16 cellular contexts compared by ENCODE assay signal in the genomic region with DNA sequence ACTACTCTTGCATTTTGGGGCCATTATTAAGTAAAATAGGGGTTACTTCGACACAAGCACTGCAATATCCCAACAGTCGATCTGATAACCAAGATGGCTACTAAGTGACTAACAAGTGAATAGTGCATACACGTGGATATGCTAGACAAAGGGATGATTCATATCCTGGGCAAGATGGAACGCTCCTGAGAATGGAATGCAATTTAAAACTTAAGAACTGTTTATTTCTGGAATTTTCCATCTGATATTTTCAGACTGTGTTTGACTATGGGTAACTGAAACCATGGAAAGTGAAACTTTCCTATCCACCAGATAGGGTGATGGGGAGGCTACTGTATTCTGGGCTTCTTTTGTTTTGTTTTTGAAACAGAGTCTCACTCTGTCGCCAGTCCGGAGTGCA.
A peak's percentile ranks its signal among the peaks of the same experiment; 100 is the strongest.
DNase-seq lines count a peak whose midpoint lies in the region; ATAC-seq, FAIRE-seq and TF ChIP-seq lines count a peak whose summit lies in the region.
"Had no signal": no experiment of that assay in that cellular context is flagged by ENCODE, and none has a peak within 500 bp of the region (broad histone marks: within the 10 kb centered on the region; RNA-seq: fewer than 3 reads in every experiment).

No MANE protein-coding gene starts in this region.

- H3K9me3 ChIP-seq in PC-9 (ENCODE audit: insufficient read depth, low read depth) (0 out of 2 replicates have a peak, but pooled peaks cover 3% of the 10 kb centered on the region), endothelial cell of umbilical vein (replicated peaks; ENCODE audit: control insufficient read depth, insufficient read depth, low read length) (no peaks in the 10 kb centered on the region), ovary (no peaks in the 10 kb centered on the region)
- H3K9me3 ChIP-seq: HAP-1, right lobe of liver had no signal

- in situ Hi-C loops in Caki2 (cut with HindIII; ENCODE audit: low pct_unique_long_range_greater_than_20kb, low sequenced_read_pairs) = no loop called here

- H3K27me3 ChIP-seq in PC-9 (ENCODE audit: insufficient read depth, low read depth) (no peaks in the 10 kb centered on the region), endothelial cell of umbilical vein (ENCODE audit: control insufficient read depth in 2 of 2, insufficient read depth in 2 of 2, low read length in 2 of 2) (no peaks in the 10 kb centered on the region), ovary (no peaks in the 10 kb centered on the region)
- H3K27me3 ChIP-seq: right lobe of liver had no signal

- no peaks in the 10 kb centered on the region for H3K27me3 Mint-ChIP-seq in T-cell

- CTCF ChIA-PET in PC-9 (lab: Charles Lee) = no interaction called here
- CTCF ChIA-PET in endothelial cell of umbilical vein (lab: Charles Lee) = no interaction called here
- CTCF ChIA-PET in T-cell (lab: Charles Lee) = no interaction called here

- H3K9ac ChIP-seq in endothelial cell of umbilical vein (replicated peaks; ENCODE audit: extremely low read depth, insufficient read depth, low read length) = no peak overlapping the region

- H3K4me3 ChIP-seq in PC-9 (no peak overlapping the region), endothelial cell of umbilical vein (replicated peaks in 1 of 3; ENCODE audit: insufficient read depth in 1 of 3, low read depth in 1 of 3, low read length in 3 of 3) (no peak overlapping the region), ovary (no peak overlapping the region)
- H3K4me3 ChIP-seq: HAP-1, lung, right lobe of liver had no signal

- H3F3A ChIP-seq in PC-9 (ENCODE audit: insufficient read depth, low read depth) = peaks cover 7% of the 10 kb centered on the region; the same call in 1 of the 2 replicates

- BruUV-seq in PC-9 (replicated peaks; lab: Mats Ljungman, UMichigan) (no TSS peak), endothelial cell of umbilical vein (replicated peaks; lab: Mats Ljungman, UMichigan) (no TSS peak)

- peaks cover 30% of the 10 kb centered on the region for H3K36me3 Mint-ChIP-seq in T-cell

- H3K4me2 ChIP-seq in PC-9 (no peak overlapping the region), endothelial cell of umbilical vein (ENCODE audit: insufficient read depth, low read length) (no peak overlapping the region)

- H3K9me2 ChIP-seq in PC-9 (ENCODE audit: insufficient read depth) = no peaks in the 10 kb centered on the region

- WGBS in ovary, 3 donors = 73 to 83% (median 75%) methylated on average over 6 of the region's 6 CpGs

- TF ChIP-seq CTCF in PC-9 (conservative IDR thresholded peaks at IDR 0.05) = no peak
- TF ChIP-seq CTCF in endothelial cell of umbilical vein (IDR thresholded peaks at IDR 0.05; ENCODE audit: extremely low read depth in 1 of 2, insufficient read depth in 1 of 2, low read depth in 1 of 2, low read length in 2 of 2) = no peak
- TF ChIP-seq CTCF in ovary (IDR thresholded peaks at IDR 0.05) = no peak

- dilution Hi-C loops in endothelial cell of umbilical vein (cut with MboI; ENCODE audit: extremely low pct_ligation_motif_present, low sequenced_read_pairs) = no loop called here

- no peak overlapping the region for H3K4me3 Mint-ChIP-seq in T-cell

- TF ChIP-seq EP300 in ovary (IDR thresholded peaks at IDR 0.05) = no peak

- H4K20me1 ChIP-seq in PC-9 (ENCODE audit: insufficient read depth) (no peaks in the 10 kb centered on the region), endothelial cell of umbilical vein (replicated peaks; ENCODE audit: control insufficient read depth, extremely low read depth, insufficient read depth, low read length) (no peaks in the 10 kb centered on the region)

- H3K9me3 Mint-ChIP-seq in T-cell = no peaks in the 10 kb centered on the region

- H3K27ac Mint-ChIP-seq in T-cell = no peak overlapping the region

- FAIRE-seq in endothelial cell of umbilical vein (lab: Jason Lieb, UNC) = peak; percentile 69

- H3K79me2 ChIP-seq in PC-9 (ENCODE audit: low read depth) (no peaks in the 10 kb centered on the region), endothelial cell of umbilical vein (ENCODE audit: control insufficient read depth, insufficient read depth, low read length) (peaks cover 2% of the 10 kb centered on the region)

- H3K36me3 ChIP-seq in PC-9 (ENCODE audit: low read depth) (no peaks in the 10 kb centered on the region), endothelial cell of umbilical vein (ENCODE audit: control insufficient read depth in 2 of 2, extremely low read depth in 1 of 2, insufficient read depth in 2 of 2, low read length in 2 of 2) (no peaks in the 10 kb centered on the region), ovary (no peaks in the 10 kb centered on the region)

- TF ChIP-seq POLR2A in endothelial cell of umbilical vein (IDR thresholded peaks at IDR 0.05; ENCODE audit: low read depth, low read length) = no peak
- no peak for TF ChIP-seq POLR2A in ovary (IDR thresholded peaks at IDR 0.05)

- intact Hi-C loops in PC-9 (cut with micrococcal nuclease; ENCODE audit: unreplicated experiment) = no loop called here
- intact Hi-C loops in endothelial cell of umbilical vein (cut with micrococcal nuclease) = no loop called here
- intact Hi-C loops in ovary (cut with DNase I) = no loop called here

- H3K4me1 ChIP-seq in PC-9 (replicated peaks; ENCODE audit: insufficient read depth) (peaks cover 9% of the 10 kb centered on the region; the same call in 1 of the 2 replicates), endothelial cell of umbilical vein (ENCODE audit: control insufficient read depth, extremely low read depth, insufficient read depth, low read length) (no peaks in the 10 kb centered on the region), ovary (ENCODE audit: insufficient read depth) (no peaks in the 10 kb centered on the region)
- H3K4me1 ChIP-seq: HAP-1, right lobe of liver had no signal

- no peak for ATAC-seq in T-cell (replicated peaks in 1 of 4)

- peaks cover 9 to 19% (median 11%) of the 10 kb centered on the region in 3 donors for H3K4me1 Mint-ChIP-seq in T-cell

- H2AFZ ChIP-seq in PC-9 (no peak overlapping the region), endothelial cell of umbilical vein (ENCODE audit: low read depth, low read length) (no peak overlapping the region)

- DNase-seq in Caki2 (ENCODE audit: low read depth) = peak; percentile 57
- DNase-seq in PC-9 = peak in 1 of 2 experiments; percentile 81
- DNase-seq in endothelial cell of umbilical vein (ENCODE audit: low read depth, low spot score) = peak; percentile 88
- DNase-seq in myocyte (ENCODE audit: low read depth) = peak; percentile 54
- no peak for DNase-seq in ovary
- no peak for DNase-seq in NCI-H2107 (lab: John Stamatoyannopoulos, UW)
- no peak for DNase-seq in T-cell
- no peak for DNase-seq in NCI-H748 (lab: John Stamatoyannopoulos, UW; ENCODE audit: unreplicated experiment)
- DNase-seq: activated CD4-positive, CD25-positive, alpha-beta regulatory T cell treated with anti-CD3 and anti-CD28 coated beads, Interleukin-2, amount 50 U/mL, for 72 hours; activated naive CD4-positive, alpha-beta T cell; DMS 273 treated with DMSO at 0.1 percent for 48 hours; NCI-H187; right lobe of liver; RPMI8226 had no signal

- H3K9me1 ChIP-seq in endothelial cell of umbilical vein (replicated peaks; ENCODE audit: control insufficient read depth, extremely low read depth, insufficient read depth, low read length) = no peaks in the 10 kb centered on the region

- H3K27ac ChIP-seq in PC-9 = peak overlapping the region; percentile 62
- H3K27ac ChIP-seq in endothelial cell of umbilical vein (ENCODE audit: insufficient read depth, low read depth, low read length) = peak overlapping the region; percentile 74
- H3K27ac ChIP-seq in ovary = no peak overlapping the region
- H3K27ac ChIP-seq: right lobe of liver had no signal

- POLR2A ChIA-PET in PC-9 (lab: Charles Lee; ENCODE audit: unreplicated experiment) (no interaction called here), endothelial cell of umbilical vein (lab: Charles Lee) (no interaction called here), T-cell (lab: Charles Lee) (no interaction called here)

TF ChIP-seq in endothelial cell of umbilical vein, 7 proteins besides CTCF, POLR2A, EP300 and RAD21:
- TF ChIP-seq EZH2 (IDR thresholded peaks at IDR 0.05; ENCODE audit: borderline replicate concordance, low read depth, low read length, severe bottlenecking) (no peak), MYC (IDR thresholded peaks at IDR 0.05; ENCODE audit: low read depth, low read length) (peak; percentile 88), FOS (IDR thresholded peaks at IDR 0.05; ENCODE audit: borderline replicate concordance, insufficient read depth, low read length) (peak; percentile 83), POLR2AphosphoS5 (IDR thresholded peaks at IDR 0.05; ENCODE audit: insufficient read depth, low read depth, low read length) (peak; percentile 52), GATA2 (IDR thresholded peaks at IDR 0.05; ENCODE audit: insufficient read depth, insufficient read length, low read depth, low read length) (peak; percentile 24), JUN (IDR thresholded peaks at IDR 0.05; ENCODE audit: borderline replicate concordance, insufficient read depth, insufficient read length, low read depth) (peak; percentile 70)
- TF ChIP-seq, protein P1, sequence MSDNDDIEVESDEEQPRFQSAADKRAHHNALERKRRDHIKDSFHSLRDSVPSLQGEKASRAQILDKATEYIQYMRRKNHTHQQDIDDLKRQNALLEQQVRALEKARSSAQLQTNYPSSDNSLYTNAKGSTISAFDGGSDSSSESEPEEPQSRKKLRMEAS (IDR thresholded peaks at IDR 0.05; ENCODE audit: insufficient read depth, insufficient read length) = peak; percentile 67

Comparison
In these comparisons a context has a peak if more than half of its experiments do, and no peak if none do; other contexts are left out.
1. DNase-seq: peak in Caki2 (single experiment), endothelial cell of umbilical vein (single experiment) and myocyte (single experiment); none in ovary (0 of 5), NCI-H2107 (single experiment), T-cell (0 of 34) and NCI-H748 (single experiment).
2. H3K27ac ChIP-seq: peak in PC-9 (single experiment) and endothelial cell of umbilical vein (single experiment); none in ovary (0 of 2).